Comparison of ENCODE assay signal across 8 cellular contexts in the genomic region with DNA sequence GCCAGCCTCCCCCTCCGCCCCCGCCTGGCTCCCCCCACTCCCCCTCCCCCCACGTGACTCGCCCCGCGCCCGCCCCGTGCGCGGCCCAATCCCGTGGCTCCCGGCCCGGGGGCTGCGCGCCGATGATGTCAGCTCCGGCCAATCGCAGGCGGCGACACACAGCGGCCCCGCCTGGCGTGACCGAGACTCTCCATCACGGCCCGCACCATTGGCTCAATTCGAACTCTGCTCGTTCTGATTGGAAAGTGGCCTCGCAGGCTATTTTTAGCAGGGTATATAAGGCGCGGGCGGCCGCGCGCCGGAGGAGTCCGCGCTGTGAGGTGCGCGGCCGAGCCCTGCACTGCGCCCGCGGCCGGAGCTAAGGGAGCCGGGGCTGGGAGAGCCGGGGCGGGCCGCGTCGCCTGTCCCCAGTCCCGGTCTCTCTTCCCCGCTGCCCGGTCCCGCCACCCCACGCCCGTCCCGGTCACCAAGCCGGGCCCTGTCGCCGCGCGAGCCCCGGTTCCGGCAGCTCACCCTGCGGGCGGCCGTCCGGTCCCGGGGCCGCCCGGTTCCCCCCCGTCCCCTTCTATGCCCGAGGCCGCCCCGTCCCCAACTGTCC. TPM values are rescaled to one million over a fixed set of nuclear protein-coding genes. Genes with fewer than 3 reads are reported as not detected.
DNase-seq lines count a peak whose midpoint lies in the region; ATAC-seq and TF ChIP-seq lines count a peak whose summit lies in the region.

No MANE protein-coding gene starts in this region.

- WGBS in stomach, 5 donors, result 0 to 2% (median 1%) methylated on average over 19 to 76 of the region's 76 CpGs

- peaks cover 2% of the 10 kb centered on the region for H3K27me3 Mint-ChIP-seq in neural crest cell (ENCODE audit: low read depth)

- POLR2A ChIA-PET in HCT116 (lab: Charles Lee), result interaction anchor here (0.6 to 3.2 kb wide), 52 partner anchors 8 to 1036 kb away, joined by 3 to 83 read pairs (median 5); no protein-coding TSS in a partner anchor

- TF ChIP-seq EP300 in stomach (IDR thresholded peaks at IDR 0.05), result peak; percentile 42

- peaks cover 39% of the 10 kb centered on the region for H3K4me1 Mint-ChIP-seq in neural crest cell

- no peak overlapping the region for H2AFZ ChIP-seq in HCT116 (ENCODE audit: low read depth, low read length, poor library complexity, severe bottlenecking)
- no peak overlapping the region for H2AFZ ChIP-seq in MM.1S (ENCODE audit: low read length)

- ATAC-seq in HCT116, result peak; percentile 81

- peaks cover 19 to 33% of the 10 kb centered on the region in 2 experiments for H3K36me3 ChIP-seq in HCT116 (ENCODE audit: control insufficient read depth in 1 of 2, insufficient read depth in 2 of 2, low read length in 2 of 2)
- peaks cover 20% of the 10 kb centered on the region for H3K36me3 ChIP-seq in MM.1S (replicated peaks; ENCODE audit: insufficient read depth, low read length)
- H3K36me3 ChIP-seq in stomach, result peaks cover 16 to 18% (median 18%) of the 10 kb centered on the region in 4 donors

- H3K4me1 ChIP-seq in HCT116 (ENCODE audit: control insufficient read depth in 1 of 2, insufficient read depth in 2 of 2, low read length in 2 of 2) (peaks cover 35 to 63% of the 10 kb centered on the region in 2 experiments), MM.1S (ENCODE audit: low read length) (peaks cover 21% of the 10 kb centered on the region), stomach (peaks cover 25 to 31% (median 29%) of the 10 kb centered on the region in 4 donors)

- H3K36me3 Mint-ChIP-seq in neural crest cell (ENCODE audit: low read depth), result peaks cover 13% of the 10 kb centered on the region

- peak overlapping the region; percentile 93 for H3K27ac Mint-ChIP-seq in neural crest cell (ENCODE audit: unreplicated experiment)

- peak; percentile 82 for TF ChIP-seq POLR2A in HCT116 (IDR thresholded peaks at IDR 0.05; ENCODE audit: borderline replicate concordance, extremely low read depth, insufficient read depth, insufficient read length)
- peak in 2 of 4 donors; percentile 75 to 84 for TF ChIP-seq POLR2A in stomach (IDR thresholded peaks at IDR 0.05)

- H3K4me2 ChIP-seq in HCT116 (ENCODE audit: low read length), result peak overlapping the region; percentile 96
- peak overlapping the region; percentile 92 for H3K4me2 ChIP-seq in MM.1S (ENCODE audit: low read depth, low read length)

- H3K9ac ChIP-seq in HCT116 (ENCODE audit: low read length) (peak overlapping the region; percentile 94), MM.1S (ENCODE audit: low read length) (peak overlapping the region; percentile 99)

- peaks cover 47% of the 10 kb centered on the region for H3K79me2 ChIP-seq in HCT116 (ENCODE audit: insufficient read depth, low read length)
- peaks cover 50% of the 10 kb centered on the region for H3K79me2 ChIP-seq in MM.1S (ENCODE audit: low read length)

- CTCF ChIA-PET in HCT116 (lab: Charles Lee), result interaction anchor here (0.6 to 1.2 kb wide), 4 partner anchors 10 to 984 kb away, joined by 3 to 4 read pairs (median 3); no protein-coding TSS in a partner anchor

- peak; percentile 84 for DNase-seq in GF-D8 (lab: John Stamatoyannopoulos, UW)
- peak; percentile 91 for DNase-seq in HCT116 (ENCODE audit: low read depth, low spot score)
- peak; percentile 98 for DNase-seq in MM.1S
- DNase-seq in SHP77 (lab: John Stamatoyannopoulos, UW), result peak; percentile 90 to 93
- DNase-seq in activated gamma-delta T cell (lab: John Stamatoyannopoulos, UW), result peak; percentile 99
- peak; percentile 96 for DNase-seq in fibroblast of the conjunctiva (ENCODE audit: low read depth)
- peak; percentile 99 for DNase-seq in neural crest cell (ENCODE audit: low read depth, low spot score)
- DNase-seq in stomach, result peak; percentile 99

- H3K4me3 Mint-ChIP-seq in neural crest cell, result peak overlapping the region; percentile 94

- no TSS peak for BruUV-seq in HCT116 (replicated peaks; lab: Mats Ljungman, UMichigan)

- H3K4me3 ChIP-seq in HCT116 (replicated peaks in 1 of 2; ENCODE audit: low read depth in 1 of 2, low read length in 2 of 2), result peak overlapping the region; percentile 89 to 91
- peak overlapping the region; percentile 83 for H3K4me3 ChIP-seq in MM.1S (ENCODE audit: low read length)
- peak overlapping the region; percentile 64 to 97 (median 78) for H3K4me3 ChIP-seq in stomach

- intact Hi-C loops in HCT116 (cut with micrococcal nuclease), result loop anchor here (5.0 to 10.0 kb wide), 2 partner anchors 369 to 877 kb away; no protein-coding TSS in a partner anchor
- intact Hi-C loops in stomach (cut with DNase I; ENCODE audit: low total_unique reads), result no loop called here

- H4K20me1 ChIP-seq in HCT116 (ENCODE audit: insufficient read depth) (peaks cover 20% of the 10 kb centered on the region; the same call in 1 of the 2 replicates), MM.1S (ENCODE audit: insufficient read depth, low read length) (peaks cover 9% of the 10 kb centered on the region; the same call in 1 of the 2 replicates)

- H3K9me2 ChIP-seq in HCT116 (ENCODE audit: insufficient read depth) (no peaks in the 10 kb centered on the region), MM.1S (replicated peaks; ENCODE audit: insufficient read depth, low read length) (no peaks in the 10 kb centered on the region)

- RAD21 ChIA-PET in HCT116 (lab: Charles Lee; ENCODE audit: low non-redundant PET in 1 of 2, low total read pairs in 2 of 2, uncharacterized antibody in 2 of 2, unreplicated experiment in 2 of 2), result interaction anchor here (0.6 to 1.0 kb wide), 4 partner anchors 44 to 111 kb away, joined by 5 to 8 read pairs (median 6); no protein-coding TSS in a partner anchor

- peaks cover 7% of the 10 kb centered on the region for H3K9me3 Mint-ChIP-seq in neural crest cell

- H3K27me3 ChIP-seq in HCT116 (ENCODE audit: insufficient read depth, low read length) (no peaks in the 10 kb centered on the region), MM.1S (replicated peaks; ENCODE audit: insufficient read depth, low read length) (no peaks in the 10 kb centered on the region), stomach (no peaks in the 10 kb centered on the region)

- peaks cover 45% of the 10 kb centered on the region for H3F3A ChIP-seq in MM.1S (ENCODE audit: insufficient read depth, low read length)

- no peak for TF ChIP-seq RAD21 in HCT116 (IDR thresholded peaks at IDR 0.05; ENCODE audit: low read depth)

- H3K9me3 ChIP-seq in HCT116 (ENCODE audit: control insufficient read depth in 1 of 2, insufficient read depth in 1 of 2, low read depth in 1 of 2, low read length in 2 of 2) (no peaks in the 10 kb centered on the region), MM.1S (replicated peaks; ENCODE audit: insufficient read depth, low read length) (no peaks in the 10 kb centered on the region), stomach (peaks cover 0 to 8% (median 5%) of the 10 kb centered on the region in 4 donors)

- H3K27ac ChIP-seq in HCT116 (ENCODE audit: low read depth, low read length) (peak overlapping the region; percentile 98), MM.1S (ENCODE audit: low read length) (peak overlapping the region; percentile 99), stomach (peak overlapping the region; percentile 99 to 100 (median 100))

- no peak for TF ChIP-seq CTCF in HCT116 (IDR thresholded peaks at IDR 0.05 in 2 of 3, conservative IDR thresholded peaks at IDR 0.05 in 1 of 3; ENCODE audit: borderline replicate concordance in 1 of 3, insufficient read depth in 1 of 3, low read depth in 2 of 3, low read length in 2 of 3)
- no peak for TF ChIP-seq CTCF in MM.1S (IDR thresholded peaks at IDR 0.05; ENCODE audit: low read length)
- no peak for TF ChIP-seq CTCF in neural crest cell (conservative IDR thresholded peaks at IDR 0.05)
- peak in 1 of 7 experiments; percentile 5 for TF ChIP-seq CTCF in stomach (IDR thresholded peaks at IDR 0.05)

TF ChIP-seq in HCT116, 20 proteins besides CTCF, POLR2A, EP300 and RAD21 (continues in another document):
- no peak for TF ChIP-seq FOSL1 (IDR thresholded peaks at IDR 0.05; ENCODE audit: low read depth)
- no peak for TF ChIP-seq ELF1 (IDR thresholded peaks at IDR 0.05; ENCODE audit: borderline replicate concordance, low read depth)
- TF ChIP-seq, protein P1, sequence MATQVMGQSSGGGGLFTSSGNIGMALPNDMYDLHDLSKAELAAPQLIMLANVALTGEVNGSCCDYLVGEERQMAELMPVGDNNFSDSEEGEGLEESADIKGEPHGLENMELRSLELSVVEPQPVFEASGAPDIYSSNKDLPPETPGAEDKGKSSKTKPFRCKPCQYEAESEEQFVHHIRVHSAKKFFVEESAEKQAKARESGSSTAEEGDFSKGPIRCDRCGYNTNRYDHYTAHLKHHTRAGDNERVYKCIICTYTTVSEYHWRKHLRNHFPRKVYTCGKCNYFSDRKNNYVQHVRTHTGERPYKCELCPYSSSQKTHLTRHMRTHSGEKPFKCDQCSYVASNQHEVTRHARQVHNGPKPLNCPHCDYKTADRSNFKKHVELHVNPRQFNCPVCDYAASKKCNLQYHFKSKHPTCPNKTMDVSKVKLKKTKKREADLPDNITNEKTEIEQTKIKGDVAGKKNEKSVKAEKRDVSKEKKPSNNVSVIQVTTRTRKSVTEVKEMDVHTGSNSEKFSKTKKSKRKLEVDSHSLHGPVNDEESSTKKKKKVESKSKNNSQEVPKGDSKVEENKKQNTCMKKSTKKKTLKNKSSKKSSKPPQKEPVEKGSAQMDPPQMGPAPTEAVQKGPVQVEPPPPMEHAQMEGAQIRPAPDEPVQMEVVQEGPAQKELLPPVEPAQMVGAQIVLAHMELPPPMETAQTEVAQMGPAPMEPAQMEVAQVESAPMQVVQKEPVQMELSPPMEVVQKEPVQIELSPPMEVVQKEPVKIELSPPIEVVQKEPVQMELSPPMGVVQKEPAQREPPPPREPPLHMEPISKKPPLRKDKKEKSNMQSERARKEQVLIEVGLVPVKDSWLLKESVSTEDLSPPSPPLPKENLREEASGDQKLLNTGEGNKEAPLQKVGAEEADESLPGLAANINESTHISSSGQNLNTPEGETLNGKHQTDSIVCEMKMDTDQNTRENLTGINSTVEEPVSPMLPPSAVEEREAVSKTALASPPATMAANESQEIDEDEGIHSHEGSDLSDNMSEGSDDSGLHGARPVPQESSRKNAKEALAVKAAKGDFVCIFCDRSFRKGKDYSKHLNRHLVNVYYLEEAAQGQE (IDR thresholded peaks at IDR 0.05; ENCODE audit: low read depth), result no peak
- no peak for TF ChIP-seq CBX3 (IDR thresholded peaks at IDR 0.05; ENCODE audit: low read depth)
- TF ChIP-seq TCF7L2 (IDR thresholded peaks at IDR 0.05; ENCODE audit: borderline replicate concordance, extremely low read depth, insufficient read depth, insufficient read length), result no peak
- peak; percentile 95 for TF ChIP-seq POLR2AphosphoS5 (IDR thresholded peaks at IDR 0.05; ENCODE audit: low read depth, low read length)
- no peak for TF ChIP-seq SRF (IDR thresholded peaks at IDR 0.05; ENCODE audit: low read depth)
- no peak for TF ChIP-seq CEBPB (IDR thresholded peaks at IDR 0.05; ENCODE audit: low read depth)
- no peak for TF ChIP-seq EZH2 (IDR thresholded peaks at IDR 0.05)

RNA-seq across cellular contexts. Expression of gene KLF6, which starts 0.3 kb away (rescaled TPM):
- total RNA-seq in HCT116 (2021; ENCODE audit: unreplicated experiment) (82.2 TPM), neural crest cell (38.6 and 40.2 TPM in 2 replicates), stomach (100 to 1,000 TPM in 4 of 5 donors, 10 to 100 TPM in 1; 78.2 to 187 (median 119) TPM)
- 119 and 155 TPM in 2 replicates for polyA plus RNA-seq in HCT116 (2012)
- 10 to 100 TPM; 25.9 to 57.0 (median 31.4) TPM for polyA plus RNA-seq in stomach

Comparison
In these comparisons a context has a peak if more than half of its experiments do, and no peak if none do; other contexts are left out.
1. Peak in every context shown above with its lines: DNase-seq, ATAC-seq, H3K4me3 ChIP-seq and H3K27ac ChIP-seq.